ENCODE assay signal across 33 cellular contexts in genomic region chr2:162828545-162828944, GRCh38. TPM values are rescaled to one million over a fixed set of nuclear protein-coding genes. Genes with fewer than 3 reads are reported as not detected.
DNase-seq lines count a peak whose midpoint lies in the region; ATAC-seq, FAIRE-seq and TF ChIP-seq lines count a peak whose summit lies in the region.
"Had no signal": no experiment of that assay in that cellular context is flagged by ENCODE, and none has a peak within 500 bp of the region (broad histone marks: within the 10 kb centered on the region; RNA-seq: fewer than 3 reads in every experiment).

No MANE protein-coding gene starts in this region.

- 7 to 37% (median 12%) methylated on average over 2 of the region's 2 CpGs for WGBS in small intestine, 3 donors
- 6 to 24% (median 20%) methylated on average over 2 of the region's 2 CpGs for WGBS in psoas muscle, 3 donors

- H3K27ac Mint-ChIP-seq in MCF 10A (ENCODE audit: low read depth, unreplicated experiment): no peak overlapping the region
- H3K27ac Mint-ChIP-seq: activated CD4-positive, alpha-beta T cell treated with anti-CD3 and anti-CD28 coated beads, Interleukin-2, amount 10 ng/mL, durations not matched to agents 7 days and 5 days; activated T-helper 1 cell treated with anti-CD3 and anti-CD28 coated beads, Interleukin-12 subunit alpha, Interleukin-12 subunit beta, Interleukin-2, Interleukin-4 antibody, amounts not matched to agents 30 ng/mL and 10 ng/mL and 1 ng/mL, durations not matched to agents 14 hours and 24 hours and 36 hours; CD8-positive, alpha-beta T cell; naive thymus-derived CD4-positive, alpha-beta T cell; stimulated activated effector memory CD8-positive, alpha-beta T cell treated with anti-CD3 and anti-CD28 coated beads, Interleukin-12 subunit alpha, Interleukin-12 subunit beta, amount 100 ng/mL, for 72 hours had no signal

- no peak for TF ChIP-seq CTCF in MCF 10A (IDR thresholded peaks at IDR 0.05; ENCODE audit: unreplicated experiment)
- TF ChIP-seq CTCF in breast epithelium (IDR thresholded peaks at IDR 0.05): no peak
- no peak for TF ChIP-seq CTCF in epithelial cell of proximal tubule (conservative IDR thresholded peaks at IDR 0.05; ENCODE audit: low read depth, low read length)
- TF ChIP-seq CTCF in GM20000 (IDR thresholded peaks at IDR 0.05; ENCODE audit: extremely low read depth, missing control alignments): no peak
- TF ChIP-seq CTCF in psoas muscle (IDR thresholded peaks at IDR 0.05): no peak

- no peaks in the 10 kb centered on the region for H3K36me3 Mint-ChIP-seq in MCF 10A (ENCODE audit: insufficient read depth, unreplicated experiment)
- H3K36me3 Mint-ChIP-seq: CD8-positive, alpha-beta T cell; naive thymus-derived CD4-positive, alpha-beta T cell; stimulated activated effector memory CD8-positive, alpha-beta T cell treated with anti-CD3 and anti-CD28 coated beads, Interleukin-12 subunit alpha, Interleukin-12 subunit beta, amount 100 ng/mL, for 72 hours had no signal

- DNase-seq in MCF 10A (ENCODE audit: unreplicated experiment): peak; percentile 11
- no peak for DNase-seq in breast epithelium (ENCODE audit: low spot score in 2 of 2)
- peak; percentile 19 for DNase-seq in NCI-H2196 treated with DMSO at 0.1 percent for 48 hours (lab: John Stamatoyannopoulos, UW; ENCODE audit: unreplicated experiment)
- DNase-seq in epithelial cell of proximal tubule (ENCODE audit: low read depth): peak; percentile 31
- peak; percentile 20 for DNase-seq in small intestine
- no peak for DNase-seq in GM20000 (ENCODE audit: low spot score)
- DNase-seq in psoas muscle: no peak
- DNase-seq in activated naive CD4-positive, alpha-beta T cell treated with Interleukin-2 at 50 U/mL for 16 hours: no peak
- DNase-seq: activated CD4-positive, alpha-beta T cell treated with anti-CD3 and anti-CD28 coated beads, Interleukin-2, amount 10 ng/mL, durations not matched to agents 7 days and 5 days; activated naive CD4-positive, alpha-beta T cell treated with anti-CD3 and anti-CD28 coated beads, Interleukin-2, amount 50 U/mL, for 16 hours; AML-193; CD8-positive, alpha-beta T cell; central memory CD4-positive, alpha-beta T cell; dermis blood vessel endothelial cell; DMS153; heart left ventricle; IMR-90; naive thymus-derived CD4-positive, alpha-beta T cell; NCI-H1417; NCI-H774; OCI-M1; retina; spleen; stimulated activated CD4-positive, alpha-beta T cell treated with anti-CD3 and anti-CD28 coated beads, Interleukin-2, amount 100 ng/mL, for 48 hours had no signal

- CTCF ChIA-PET in MCF 10A (lab: Yijun Ruan, JAX): no interaction called here

- H3K27me3 ChIP-seq in breast epithelium (no peaks in the 10 kb centered on the region), small intestine (ENCODE audit: control insufficient read depth in 2 of 2, insufficient read depth in 2 of 2, low read length in 2 of 2) (no peaks in the 10 kb centered on the region), psoas muscle (ENCODE audit: insufficient read depth in 3 of 3, low read length in 2 of 3) (no peaks in the 10 kb centered on the region)
- H3K27me3 ChIP-seq: heart left ventricle, spleen, suprapubic skin had no signal

- no peaks in the 10 kb centered on the region for H3K4me1 Mint-ChIP-seq in MCF 10A (ENCODE audit: insufficient read depth, unreplicated experiment)
- H3K4me1 Mint-ChIP-seq: activated CD4-positive, alpha-beta T cell treated with anti-CD3 and anti-CD28 coated beads, Interleukin-2, amount 10 ng/mL, durations not matched to agents 7 days and 5 days; naive thymus-derived CD4-positive, alpha-beta T cell; stimulated activated effector memory CD8-positive, alpha-beta T cell treated with anti-CD3 and anti-CD28 coated beads, Interleukin-12 subunit alpha, Interleukin-12 subunit beta, amount 100 ng/mL, for 72 hours had no signal

- H3K36me3 ChIP-seq in breast epithelium (no peaks in the 10 kb centered on the region), small intestine (ENCODE audit: control insufficient read depth in 2 of 2, insufficient read depth in 2 of 2, low read length in 2 of 2) (no peaks in the 10 kb centered on the region), psoas muscle (ENCODE audit: insufficient read depth in 1 of 2, low read depth in 1 of 2) (no peaks in the 10 kb centered on the region)
- H3K36me3 ChIP-seq: heart left ventricle, spleen, suprapubic skin had no signal

- no peak for ATAC-seq in psoas muscle
- ATAC-seq: CD8-positive, alpha-beta T cell; heart left ventricle; left lobe of liver; naive thymus-derived CD4-positive, alpha-beta T cell; Right ventricle myocardium inferior; stimulated activated effector memory CD8-positive, alpha-beta T cell treated with anti-CD3 and anti-CD28 coated beads, Interleukin-12 subunit alpha, Interleukin-12 subunit beta, amount 100 ng/mL, for 72 hours had no signal

- no peak overlapping the region for H3K27ac ChIP-seq in breast epithelium
- no peak overlapping the region for H3K27ac ChIP-seq in small intestine (ENCODE audit: low read depth in 1 of 2, low read length in 1 of 2)
- no peak overlapping the region for H3K27ac ChIP-seq in psoas muscle
- H3K27ac ChIP-seq: heart left ventricle, spleen, suprapubic skin had no signal

- POLR2A ChIA-PET in MCF 10A (lab: Yijun Ruan, JAX): no interaction called here

- H3K4me3 ChIP-seq in breast epithelium: no peak overlapping the region
- no peak overlapping the region for H3K4me3 ChIP-seq in epithelial cell of proximal tubule (ENCODE audit: low read depth, low read length)
- H3K4me3 ChIP-seq in small intestine (ENCODE audit: low read depth in 1 of 2, low read length in 2 of 2): no peak overlapping the region
- H3K4me3 ChIP-seq in psoas muscle: no peak overlapping the region
- H3K4me3 ChIP-seq: heart left ventricle, spleen, suprapubic skin had no signal

- no peak overlapping the region for H3K4me3 Mint-ChIP-seq in MCF 10A (ENCODE audit: unreplicated experiment)
- H3K4me3 Mint-ChIP-seq: activated CD4-positive, alpha-beta T cell treated with anti-CD3 and anti-CD28 coated beads, Interleukin-2, amount 10 ng/mL, durations not matched to agents 7 days and 5 days; activated T-helper 1 cell treated with anti-CD3 and anti-CD28 coated beads, Interleukin-12 subunit alpha, Interleukin-12 subunit beta, Interleukin-2, Interleukin-4 antibody, amounts not matched to agents 30 ng/mL and 10 ng/mL and 1 ng/mL, durations not matched to agents 14 hours and 24 hours and 36 hours; CD8-positive, alpha-beta T cell; naive thymus-derived CD4-positive, alpha-beta T cell; stimulated activated effector memory CD8-positive, alpha-beta T cell treated with anti-CD3 and anti-CD28 coated beads, Interleukin-12 subunit alpha, Interleukin-12 subunit beta, amount 100 ng/mL, for 72 hours had no signal

- peaks cover 56% of the 10 kb centered on the region for H3K27me3 Mint-ChIP-seq in MCF 10A (ENCODE audit: insufficient read depth, unreplicated experiment)
- H3K27me3 Mint-ChIP-seq: activated CD4-positive, alpha-beta T cell treated with anti-CD3 and anti-CD28 coated beads, Interleukin-2, amount 10 ng/mL, durations not matched to agents 7 days and 5 days; naive thymus-derived CD4-positive, alpha-beta T cell had no signal

- no peak for TF ChIP-seq POLR2A in breast epithelium (IDR thresholded peaks at IDR 0.05)

- intact Hi-C loops in MCF 10A (cut with micrococcal nuclease) (no loop called here), breast epithelium (cut with DNase I; ENCODE audit: low total_unique reads) (no loop called here), psoas muscle (cut with DNase I) (no loop called here)

- no peaks in the 10 kb centered on the region for H3K9me3 ChIP-seq in breast epithelium
- no peaks in the 10 kb centered on the region for H3K9me3 ChIP-seq in small intestine (ENCODE audit: control insufficient read depth, low read depth)
- H3K9me3 ChIP-seq in psoas muscle: no peaks in the 10 kb centered on the region
- H3K9me3 ChIP-seq: heart left ventricle, suprapubic skin had no signal

- no peaks in the 10 kb centered on the region for H3K4me1 ChIP-seq in breast epithelium
- no peaks in the 10 kb centered on the region for H3K4me1 ChIP-seq in small intestine (ENCODE audit: control insufficient read depth in 2 of 2, insufficient read depth in 1 of 2, low read depth in 1 of 2, low read length in 1 of 2)
- H3K4me1 ChIP-seq in psoas muscle: no peaks in the 10 kb centered on the region
- H3K4me1 ChIP-seq: heart left ventricle, spleen, suprapubic skin had no signal

- no TSS peak for BruUV-seq in MCF 10A (replicated peaks; lab: Mats Ljungman, UMichigan)

- no peaks in the 10 kb centered on the region for H3K9me3 Mint-ChIP-seq in MCF 10A (ENCODE audit: unreplicated experiment)
- H3K9me3 Mint-ChIP-seq: activated CD4-positive, alpha-beta T cell treated with anti-CD3 and anti-CD28 coated beads, Interleukin-2, amount 10 ng/mL, durations not matched to agents 7 days and 5 days; activated T-helper 1 cell treated with anti-CD3 and anti-CD28 coated beads, Interleukin-12 subunit alpha, Interleukin-12 subunit beta, Interleukin-2, Interleukin-4 antibody, amounts not matched to agents 30 ng/mL and 10 ng/mL and 1 ng/mL, durations not matched to agents 14 hours and 24 hours and 36 hours; CD8-positive, alpha-beta T cell had no signal

- no peak for FAIRE-seq in small intestine (lab: Jason Lieb, UNC)
- FAIRE-seq: A204.1, G401.6 had no signal

RNA-seq across cellular contexts. Expression of gene KCNH7, which starts 10.0 kb away (rescaled TPM):
- total RNA-seq in MCF 10A (2022): not detected in 2 replicates
- total RNA-seq in breast epithelium: not detected
- 0.14 TPM in 1 of 2 replicates, not detected in the other for total RNA-seq in epithelial cell of proximal tubule
- under 1 TPM in 1 of 3 donors, not detected in 2; 0.04 TPM for polyA plus RNA-seq in small intestine
- not detected for total RNA-seq in psoas muscle
- not detected for polyA plus RNA-seq in psoas muscle
- total RNA-seq: activated CD4-positive, alpha-beta T cell treated with anti-CD3 and anti-CD28 coated beads, Interleukin-2, amount 10 ng/mL, durations not matched to agents 7 days and 5 days; activated T-helper 1 cell treated with anti-CD3 and anti-CD28 coated beads, Interleukin-12 subunit alpha, Interleukin-12 subunit beta, Interleukin-2, Interleukin-4 antibody, amounts not matched to agents 30 ng/mL and 10 ng/mL and 1 ng/mL, durations not matched to agents 14 hours and 24 hours and 36 hours; CD8-positive, alpha-beta T cell; dermis blood vessel endothelial cell; H4; IMR-90; naive thymus-derived CD4-positive, alpha-beta T cell; omental fat pad; Right ventricle myocardium inferior; spleen had no signal
- polyA plus RNA-seq: heart left ventricle, IMR-90, spleen had no signal

Comparison
In these comparisons a context has a peak if more than half of its experiments do, and no peak if none do; other contexts are left out.
1. DNase-seq: peak in MCF 10A (single experiment), NCI-H2196 treated with DMSO at 0.1 percent for 48 hours (single experiment), epithelial cell of proximal tubule (single experiment) and small intestine (single experiment); none in breast epithelium (0 of 2), GM20000 (single experiment), psoas muscle (0 of 2) and activated naive CD4-positive, alpha-beta T cell treated with Interleukin-2 at 50 U/mL for 16 hours (single experiment).